1 cellular context compared by ENCODE assay signal in the genomic region with DNA sequence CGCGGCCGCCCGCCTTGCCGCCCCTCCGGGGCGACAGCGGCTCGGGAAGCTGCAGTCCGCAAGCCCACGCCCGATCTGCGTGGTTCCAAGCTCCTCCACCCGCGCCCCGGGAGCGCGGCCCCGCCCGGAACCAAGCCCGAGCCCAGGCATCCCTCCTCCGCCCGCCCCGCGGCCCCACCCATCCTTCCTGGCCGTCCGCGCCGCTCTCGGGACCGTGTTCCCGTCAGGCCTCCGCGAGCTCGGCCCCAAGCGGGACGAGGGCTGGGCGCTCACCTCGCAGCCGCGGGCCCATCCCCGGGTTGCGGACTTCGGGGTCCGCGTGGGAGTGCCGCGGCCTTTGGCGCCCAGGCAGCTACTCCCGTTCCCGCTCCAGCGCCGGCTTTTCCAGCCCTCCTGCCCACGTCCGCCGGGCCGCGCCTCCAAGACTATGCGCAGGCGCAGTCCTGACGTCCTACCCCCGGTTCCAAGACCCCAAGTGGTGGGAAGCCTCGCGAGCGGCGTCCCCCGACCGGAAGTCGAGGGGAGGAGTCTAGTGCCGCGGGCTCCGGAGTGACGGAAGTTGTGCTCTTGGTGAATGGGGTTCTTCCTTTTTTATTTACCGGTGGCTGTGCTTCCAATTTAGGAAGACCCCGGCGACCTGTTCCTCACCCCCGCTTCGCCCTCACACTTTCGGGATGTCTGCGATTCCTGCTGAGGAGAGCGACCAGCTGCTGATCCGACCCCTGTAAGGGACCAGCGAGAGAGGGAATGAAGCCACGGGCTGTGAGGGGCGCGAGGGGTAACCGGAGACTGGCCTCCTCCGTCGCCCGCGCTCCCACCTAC.
A peak's percentile ranks its signal among the peaks of the same experiment; 100 is the strongest.
TF ChIP-seq lines count a peak whose summit lies in the region.

Gene CPSF3 (plus strand): TSS at position 555 of the 822 bp plus-strand sequence. CDS start 120 bp downstream, at position 675.
A gene with protein sequence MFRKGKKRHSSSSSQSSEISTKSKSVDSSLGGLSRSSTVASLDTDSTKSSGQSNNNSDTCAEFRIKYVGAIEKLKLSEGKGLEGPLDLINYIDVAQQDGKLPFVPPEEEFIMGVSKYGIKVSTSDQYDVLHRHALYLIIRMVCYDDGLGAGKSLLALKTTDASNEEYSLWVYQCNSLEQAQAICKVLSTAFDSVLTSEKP (minus strand): TSS at position 429 of the 822 bp plus-strand sequence. CDS start 4,831 bp downstream, outside the sequence.

TF ChIP-seq in HEK293, 187 proteins besides CTCF, POLR2A, EP300 and RAD21 (continued from another document and continues in another):
- TF ChIP-seq, protein P1, sequence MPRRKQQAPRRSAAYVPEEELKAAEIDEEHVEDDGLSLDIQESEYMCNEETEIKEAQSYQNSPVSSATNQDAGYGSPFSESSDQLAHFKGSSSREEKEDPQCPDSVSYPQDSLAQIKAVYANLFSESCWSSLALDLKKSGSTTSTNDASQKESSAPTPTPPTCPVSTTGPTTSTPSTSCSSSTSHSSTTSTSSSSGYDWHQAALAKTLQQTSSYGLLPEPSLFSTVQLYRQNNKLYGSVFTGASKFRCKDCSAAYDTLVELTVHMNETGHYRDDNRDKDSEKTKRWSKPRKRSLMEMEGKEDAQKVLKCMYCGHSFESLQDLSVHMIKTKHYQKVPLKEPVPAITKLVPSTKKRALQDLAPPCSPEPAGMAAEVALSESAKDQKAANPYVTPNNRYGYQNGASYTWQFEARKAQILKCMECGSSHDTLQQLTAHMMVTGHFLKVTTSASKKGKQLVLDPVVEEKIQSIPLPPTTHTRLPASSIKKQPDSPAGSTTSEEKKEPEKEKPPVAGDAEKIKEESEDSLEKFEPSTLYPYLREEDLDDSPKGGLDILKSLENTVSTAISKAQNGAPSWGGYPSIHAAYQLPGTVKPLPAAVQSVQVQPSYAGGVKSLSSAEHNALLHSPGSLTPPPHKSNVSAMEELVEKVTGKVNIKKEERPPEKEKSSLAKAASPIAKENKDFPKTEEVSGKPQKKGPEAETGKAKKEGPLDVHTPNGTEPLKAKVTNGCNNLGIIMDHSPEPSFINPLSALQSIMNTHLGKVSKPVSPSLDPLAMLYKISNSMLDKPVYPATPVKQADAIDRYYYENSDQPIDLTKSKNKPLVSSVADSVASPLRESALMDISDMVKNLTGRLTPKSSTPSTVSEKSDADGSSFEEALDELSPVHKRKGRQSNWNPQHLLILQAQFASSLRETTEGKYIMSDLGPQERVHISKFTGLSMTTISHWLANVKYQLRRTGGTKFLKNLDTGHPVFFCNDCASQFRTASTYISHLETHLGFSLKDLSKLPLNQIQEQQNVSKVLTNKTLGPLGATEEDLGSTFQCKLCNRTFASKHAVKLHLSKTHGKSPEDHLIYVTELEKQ (tag by site-specific recombination; IDR thresholded peaks at IDR 0.05; ENCODE audit: borderline replicate concordance): no peak
- TF ChIP-seq ZNF639 (tag by site-specific recombination; IDR thresholded peaks at IDR 0.05): no peak
- TF ChIP-seq, protein P2, sequence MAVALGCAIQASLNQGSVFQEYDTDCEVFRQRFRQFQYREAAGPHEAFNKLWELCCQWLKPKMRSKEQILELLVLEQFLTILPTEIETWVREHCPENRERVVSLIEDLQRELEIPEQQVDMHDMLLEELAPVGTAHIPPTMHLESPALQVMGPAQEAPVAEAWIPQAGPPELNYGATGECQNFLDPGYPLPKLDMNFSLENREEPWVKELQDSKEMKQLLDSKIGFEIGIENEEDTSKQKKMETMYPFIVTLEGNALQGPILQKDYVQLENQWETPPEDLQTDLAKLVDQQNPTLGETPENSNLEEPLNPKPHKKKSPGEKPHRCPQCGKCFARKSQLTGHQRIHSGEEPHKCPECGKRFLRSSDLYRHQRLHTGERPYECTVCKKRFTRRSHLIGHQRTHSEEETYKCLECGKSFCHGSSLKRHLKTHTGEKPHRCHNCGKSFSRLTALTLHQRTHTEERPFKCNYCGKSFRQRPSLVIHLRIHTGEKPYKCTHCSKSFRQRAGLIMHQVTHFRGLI (tag by site-specific recombination; IDR thresholded peaks at IDR 0.05): peak; percentile 77; the same call in 1 of the 2 replicates
- no peak for TF ChIP-seq ZNF558 (tag by site-specific recombination; IDR thresholded peaks at IDR 0.05)
- peak; percentile 94 for TF ChIP-seq KLF16 (tag by site-specific recombination; IDR thresholded peaks at IDR 0.05)
- TF ChIP-seq ZFHX2 (tag by site-specific recombination; conservative IDR thresholded peaks at IDR 0.05): peak; percentile 97
- TF ChIP-seq, protein P3, sequence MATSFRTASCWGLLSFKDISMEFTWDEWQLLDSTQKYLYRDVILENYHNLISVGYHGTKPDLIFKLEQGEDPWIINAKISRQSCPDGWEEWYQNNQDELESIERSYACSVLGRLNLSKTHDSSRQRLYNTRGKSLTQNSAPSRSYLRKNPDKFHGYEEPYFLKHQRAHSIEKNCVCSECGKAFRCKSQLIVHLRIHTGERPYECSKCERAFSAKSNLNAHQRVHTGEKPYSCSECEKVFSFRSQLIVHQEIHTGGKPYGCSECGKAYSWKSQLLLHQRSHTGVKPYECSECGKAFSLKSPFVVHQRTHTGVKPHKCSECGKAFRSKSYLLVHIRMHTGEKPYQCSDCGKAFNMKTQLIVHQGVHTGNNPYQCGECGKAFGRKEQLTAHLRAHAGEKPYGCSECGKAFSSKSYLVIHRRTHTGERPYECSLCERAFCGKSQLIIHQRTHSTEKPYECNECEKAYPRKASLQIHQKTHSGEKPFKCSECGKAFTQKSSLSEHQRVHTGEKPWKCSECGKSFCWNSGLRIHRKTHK (tag by site-specific recombination; IDR thresholded peaks at IDR 0.05): no peak
- TF ChIP-seq ZNF19 (tag by site-specific recombination; IDR thresholded peaks at IDR 0.05; ENCODE audit: low read depth): no peak
- TF ChIP-seq, protein P4, sequence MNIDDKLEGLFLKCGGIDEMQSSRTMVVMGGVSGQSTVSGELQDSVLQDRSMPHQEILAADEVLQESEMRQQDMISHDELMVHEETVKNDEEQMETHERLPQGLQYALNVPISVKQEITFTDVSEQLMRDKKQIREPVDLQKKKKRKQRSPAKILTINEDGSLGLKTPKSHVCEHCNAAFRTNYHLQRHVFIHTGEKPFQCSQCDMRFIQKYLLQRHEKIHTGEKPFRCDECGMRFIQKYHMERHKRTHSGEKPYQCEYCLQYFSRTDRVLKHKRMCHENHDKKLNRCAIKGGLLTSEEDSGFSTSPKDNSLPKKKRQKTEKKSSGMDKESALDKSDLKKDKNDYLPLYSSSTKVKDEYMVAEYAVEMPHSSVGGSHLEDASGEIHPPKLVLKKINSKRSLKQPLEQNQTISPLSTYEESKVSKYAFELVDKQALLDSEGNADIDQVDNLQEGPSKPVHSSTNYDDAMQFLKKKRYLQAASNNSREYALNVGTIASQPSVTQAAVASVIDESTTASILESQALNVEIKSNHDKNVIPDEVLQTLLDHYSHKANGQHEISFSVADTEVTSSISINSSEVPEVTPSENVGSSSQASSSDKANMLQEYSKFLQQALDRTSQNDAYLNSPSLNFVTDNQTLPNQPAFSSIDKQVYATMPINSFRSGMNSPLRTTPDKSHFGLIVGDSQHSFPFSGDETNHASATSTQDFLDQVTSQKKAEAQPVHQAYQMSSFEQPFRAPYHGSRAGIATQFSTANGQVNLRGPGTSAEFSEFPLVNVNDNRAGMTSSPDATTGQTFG (tag by site-specific recombination; IDR thresholded peaks at IDR 0.05; ENCODE audit: borderline replicate concordance): no peak
- TF ChIP-seq, protein P5, sequence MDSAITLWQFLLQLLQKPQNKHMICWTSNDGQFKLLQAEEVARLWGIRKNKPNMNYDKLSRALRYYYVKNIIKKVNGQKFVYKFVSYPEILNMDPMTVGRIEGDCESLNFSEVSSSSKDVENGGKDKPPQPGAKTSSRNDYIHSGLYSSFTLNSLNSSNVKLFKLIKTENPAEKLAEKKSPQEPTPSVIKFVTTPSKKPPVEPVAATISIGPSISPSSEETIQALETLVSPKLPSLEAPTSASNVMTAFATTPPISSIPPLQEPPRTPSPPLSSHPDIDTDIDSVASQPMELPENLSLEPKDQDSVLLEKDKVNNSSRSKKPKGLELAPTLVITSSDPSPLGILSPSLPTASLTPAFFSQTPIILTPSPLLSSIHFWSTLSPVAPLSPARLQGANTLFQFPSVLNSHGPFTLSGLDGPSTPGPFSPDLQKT (IDR thresholded peaks at IDR 0.05; ENCODE audit: borderline replicate concordance, low read depth, low read length): no peak
- TF ChIP-seq ZNF16 (tag by site-specific recombination; IDR thresholded peaks at IDR 0.05; ENCODE audit: low read depth): no peak
- no peak for TF ChIP-seq ZNF221 (tag by site-specific recombination; IDR thresholded peaks at IDR 0.05; ENCODE audit: borderline replicate concordance)
- peak; percentile 95 for TF ChIP-seq ZNF341 (tag by site-specific recombination; IDR thresholded peaks at IDR 0.05; ENCODE audit: low read depth)
- TF ChIP-seq ZNF692 (tag by site-specific recombination; IDR thresholded peaks at IDR 0.05): peak; percentile 93
- TF ChIP-seq YY2 (tag by site-specific recombination; IDR thresholded peaks at IDR 0.05): peak; percentile 33; the same call in 1 of the 2 replicates
- peak; percentile 70 for TF ChIP-seq KLF17 (tag by site-specific recombination; IDR thresholded peaks at IDR 0.05)
- no peak for TF ChIP-seq PRDM1 (tag by site-specific recombination; IDR thresholded peaks at IDR 0.05)
- TF ChIP-seq ZSCAN23 (tag by site-specific recombination; IDR thresholded peaks at IDR 0.05): no peak
- no peak for TF ChIP-seq ZNF623 (tag by site-specific recombination; IDR thresholded peaks at IDR 0.05)
- TF ChIP-seq, protein P6, sequence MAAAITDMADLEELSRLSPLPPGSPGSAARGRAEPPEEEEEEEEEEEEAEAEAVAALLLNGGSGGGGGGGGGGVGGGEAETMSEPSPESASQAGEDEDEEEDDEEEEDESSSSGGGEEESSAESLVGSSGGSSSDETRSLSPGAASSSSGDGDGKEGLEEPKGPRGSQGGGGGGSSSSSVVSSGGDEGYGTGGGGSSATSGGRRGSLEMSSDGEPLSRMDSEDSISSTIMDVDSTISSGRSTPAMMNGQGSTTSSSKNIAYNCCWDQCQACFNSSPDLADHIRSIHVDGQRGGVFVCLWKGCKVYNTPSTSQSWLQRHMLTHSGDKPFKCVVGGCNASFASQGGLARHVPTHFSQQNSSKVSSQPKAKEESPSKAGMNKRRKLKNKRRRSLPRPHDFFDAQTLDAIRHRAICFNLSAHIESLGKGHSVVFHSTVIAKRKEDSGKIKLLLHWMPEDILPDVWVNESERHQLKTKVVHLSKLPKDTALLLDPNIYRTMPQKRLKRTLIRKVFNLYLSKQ (tag by site-specific recombination; IDR thresholded peaks at IDR 0.05; ENCODE audit: borderline replicate concordance): no peak
- no peak for TF ChIP-seq SCRT2 (tag by site-specific recombination; IDR thresholded peaks at IDR 0.05)
- no peak for TF ChIP-seq GLI2 (tag by site-specific recombination; IDR thresholded peaks at IDR 0.05; ENCODE audit: borderline replicate concordance, low read depth)
- no peak for TF ChIP-seq ZNF112 (tag by site-specific recombination; IDR thresholded peaks at IDR 0.05)
- no peak for TF ChIP-seq ZNF791 (tag by site-specific recombination; IDR thresholded peaks at IDR 0.05)
- TF ChIP-seq ZNF433 (tag by site-specific recombination; IDR thresholded peaks at IDR 0.05; ENCODE audit: low read depth): no peak
- no peak for TF ChIP-seq HOXA7 (CRISPR knock-in tag; IDR thresholded peaks at IDR 0.05; ENCODE audit: borderline replicate concordance)
- TF ChIP-seq, protein P7, sequence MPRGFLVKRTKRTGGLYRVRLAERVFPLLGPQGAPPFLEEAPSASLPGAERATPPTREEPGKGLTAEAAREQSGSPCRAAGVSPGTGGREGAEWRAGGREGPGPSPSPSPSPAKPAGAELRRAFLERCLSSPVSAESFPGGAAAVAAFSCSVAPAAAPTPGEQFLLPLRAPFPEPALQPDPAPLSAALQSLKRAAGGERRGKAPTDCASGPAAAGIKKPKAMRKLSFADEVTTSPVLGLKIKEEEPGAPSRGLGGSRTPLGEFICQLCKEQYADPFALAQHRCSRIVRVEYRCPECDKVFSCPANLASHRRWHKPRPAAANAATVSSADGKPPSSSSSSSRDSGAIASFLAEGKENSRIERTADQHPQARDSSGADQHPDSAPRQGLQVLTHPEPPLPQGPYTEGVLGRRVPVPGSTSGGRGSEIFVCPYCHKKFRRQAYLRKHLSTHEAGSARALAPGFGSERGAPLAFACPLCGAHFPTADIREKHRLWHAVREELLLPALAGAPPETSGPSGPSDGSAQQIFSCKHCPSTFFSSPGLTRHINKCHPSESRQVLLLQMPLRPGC (tag by site-specific recombination; IDR thresholded peaks at IDR 0.05): peak; percentile 68; the same call in 1 of the 2 replicates
